ENCODE assay signal across 1 cellular context in genomic region chr16:81403601-81404391, GRCh38.
TF ChIP-seq lines count a peak whose summit lies in the region.

No MANE protein-coding gene starts in this region.

TF ChIP-seq in K562, 482 proteins besides CTCF, POLR2A, EP300 and RAD21 (continued from another document and continues in another):
- no peak for TF ChIP-seq CREB1 (IDR thresholded peaks at IDR 0.05)
- TF ChIP-seq CREB1 (CRISPR knock-in tag; IDR thresholded peaks at IDR 0.05), result peak; percentile 54; the same call in 1 of the 2 replicates
- no peak for TF ChIP-seq ZBTB8A (IDR thresholded peaks at IDR 0.05; ENCODE audit: partially characterized antibody)
- TF ChIP-seq TBP (optimal IDR thresholded peaks at IDR 0.05; ENCODE audit: low read depth, low read length), result no peak
- TF ChIP-seq SFPQ (IDR thresholded peaks at IDR 0.05; ENCODE audit: low read depth, low read length), result no peak
- no peak for TF ChIP-seq HDAC3 (IDR thresholded peaks at IDR 0.05; ENCODE audit: borderline replicate concordance, partially characterized antibody)
- TF ChIP-seq ZNF280A (IDR thresholded peaks at IDR 0.05; ENCODE audit: low read depth, partially characterized antibody), result no peak
- TF ChIP-seq STAT5B (CRISPR knock-in tag; IDR thresholded peaks at IDR 0.05), result no peak
- no peak for TF ChIP-seq ZNF174 (CRISPR knock-in tag; IDR thresholded peaks at IDR 0.05)
- TF ChIP-seq MTA3 (IDR thresholded peaks at IDR 0.05; ENCODE audit: borderline replicate concordance), result peak; percentile 87; the same call in 1 of the 2 replicates
- no peak for TF ChIP-seq KAT7 (CRISPR knock-in tag; IDR thresholded peaks at IDR 0.05; ENCODE audit: borderline replicate concordance)
- TF ChIP-seq GABPB1 (CRISPR knock-in tag; IDR thresholded peaks at IDR 0.05), result peak; percentile 72
- TF ChIP-seq NFATC3 (IDR thresholded peaks at IDR 0.05), result no peak
- no peak for TF ChIP-seq CEBPB (tag; IDR thresholded peaks at IDR 0.05)
- TF ChIP-seq TEAD1 (CRISPR knock-in tag; IDR thresholded peaks at IDR 0.05), result no peak
- 0 out of 2 replicates have a peak, but pooled peaks have one; percentile 37 for TF ChIP-seq GTF2F1 (IDR thresholded peaks at IDR 0.05; ENCODE audit: low read depth, low read length)
- TF ChIP-seq CCAR2 (IDR thresholded peaks at IDR 0.05; ENCODE audit: low read depth, low read length), result no peak
- no peak for TF ChIP-seq ZNF644 (tag; IDR thresholded peaks at IDR 0.05; ENCODE audit: low read depth)
- TF ChIP-seq SAP30 (IDR thresholded peaks at IDR 0.05; ENCODE audit: borderline replicate concordance, insufficient read depth, low read depth, low read length, poor library complexity, severe bottlenecking), result no peak
- TF ChIP-seq ARID1B (IDR thresholded peaks at IDR 0.05), result peak; percentile 18; the same call in 1 of the 2 replicates
- no peak for TF ChIP-seq RHOXF2B (CRISPR knock-in tag; conservative IDR thresholded peaks at IDR 0.05)
- peak; percentile 87 for TF ChIP-seq RREB1 (CRISPR knock-in tag; IDR thresholded peaks at IDR 0.05)
- peak; percentile 64 for TF ChIP-seq NEUROD1 (IDR thresholded peaks at IDR 0.05; ENCODE audit: borderline replicate concordance, low read depth, low read length, partially characterized antibody)
- TF ChIP-seq SIN3A (IDR thresholded peaks at IDR 0.05; ENCODE audit: borderline replicate concordance in 2 of 2, control insufficient read depth in 1 of 2, low read depth in 2 of 2, low read length in 2 of 2), result no peak
- no peak for TF ChIP-seq MBD2 (IDR thresholded peaks at IDR 0.05; ENCODE audit: borderline replicate concordance, low read depth)
- no peak for TF ChIP-seq IRF9 (tag; IDR thresholded peaks at IDR 0.05)
- no peak for TF ChIP-seq NR3C1 (CRISPR knock-in tag; IDR thresholded peaks at IDR 0.05)
- TF ChIP-seq ZNF124 (CRISPR knock-in tag; IDR thresholded peaks at IDR 0.05), result no peak
- no peak for TF ChIP-seq HIVEP1 (CRISPR knock-in tag; IDR thresholded peaks at IDR 0.05)
- no peak for TF ChIP-seq ILF3 (IDR thresholded peaks at IDR 0.05; ENCODE audit: borderline replicate concordance)
- TF ChIP-seq NBN (IDR thresholded peaks at IDR 0.05; ENCODE audit: low read depth), result no peak; the same call in 1 of the 2 replicates
- TF ChIP-seq ZNF274 (IDR thresholded peaks at IDR 0.05; ENCODE audit: borderline replicate concordance, low read depth, low read length), result no peak
- TF ChIP-seq ZSCAN29 (IDR thresholded peaks at IDR 0.05), result no peak
- TF ChIP-seq CBX8 (IDR thresholded peaks at IDR 0.05; ENCODE audit: borderline replicate concordance, extremely low read depth, low read depth, low read length, poor library complexity, severe bottlenecking), result no peak
- no peak for TF ChIP-seq BRF1 (IDR thresholded peaks at IDR 0.05; ENCODE audit: borderline replicate concordance, extremely low read depth, insufficient read length)
- no peak for TF ChIP-seq MCM3 (IDR thresholded peaks at IDR 0.05)
- TF ChIP-seq UBTF (IDR thresholded peaks at IDR 0.05; ENCODE audit: borderline replicate concordance in 1 of 2, low read depth in 2 of 2, low read length in 2 of 2), result peak in 1 of 2 experiments; percentile 73; a peak in 1 of 4 replicates
- no peak for TF ChIP-seq IRF1 (CRISPR knock-in tag; IDR thresholded peaks at IDR 0.05; ENCODE audit: borderline replicate concordance)
- TF ChIP-seq ETS1 (conservative IDR thresholded peaks at IDR 0.05; ENCODE audit: control insufficient read depth, low read depth, low read length), result 0 out of 2 replicates have a peak, but pooled peaks have one; percentile 19
- TF ChIP-seq POLR2B (IDR thresholded peaks at IDR 0.05; ENCODE audit: low read depth, partially characterized antibody), result no peak
- TF ChIP-seq ZNF282 (CRISPR knock-in tag; IDR thresholded peaks at IDR 0.05), result no peak
- TF ChIP-seq ZBTB26 (CRISPR knock-in tag; IDR thresholded peaks at IDR 0.05), result no peak
- no peak for TF ChIP-seq HNRNPK (IDR thresholded peaks at IDR 0.05; ENCODE audit: low read depth, low read length, poor library complexity, severe bottlenecking)
- no peak for TF ChIP-seq ZNF398 (CRISPR knock-in tag; IDR thresholded peaks at IDR 0.05)
- TF ChIP-seq SMAD3 (CRISPR knock-in tag; conservative IDR thresholded peaks at IDR 0.05), result no peak
